ENCODE assay signal across 27 cellular contexts in the genomic region with DNA sequence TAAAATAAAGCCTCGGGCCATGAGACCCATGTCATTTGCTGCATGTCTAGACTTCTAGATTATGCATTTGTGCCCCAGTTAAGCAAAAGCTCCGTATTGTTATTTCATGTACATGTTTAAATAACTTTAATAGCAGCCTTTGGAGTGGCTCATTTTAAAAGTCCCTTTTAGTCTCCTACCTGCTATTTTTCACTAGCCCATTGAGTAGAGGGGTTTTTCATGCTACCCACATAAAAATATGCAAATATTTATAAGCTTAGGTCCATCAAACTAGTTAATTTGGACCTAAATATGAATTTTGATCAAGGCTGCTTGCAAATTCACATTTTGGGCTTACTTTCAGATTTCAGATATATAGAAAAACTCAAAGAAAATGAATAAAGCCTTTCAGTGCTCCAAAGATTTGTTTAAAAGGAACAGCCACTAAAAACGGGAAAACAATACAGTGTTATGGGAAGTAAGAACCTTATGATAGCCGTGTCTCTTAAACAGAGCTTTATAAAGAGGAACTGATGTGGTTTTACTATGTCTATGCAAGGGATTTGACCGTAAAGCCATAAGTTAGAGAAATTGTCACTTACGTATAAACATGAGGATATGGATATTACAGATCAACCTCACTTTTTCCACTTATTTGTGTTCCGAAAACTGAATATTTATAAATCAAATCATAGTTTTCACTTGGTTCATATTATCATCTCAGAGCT. TPM values are rescaled to one million over a fixed set of nuclear protein-coding genes. Genes with fewer than 3 reads are reported as not detected.
DNase-seq lines count a peak whose midpoint lies in the region; ATAC-seq, FAIRE-seq and TF ChIP-seq lines count a peak whose summit lies in the region.
"Had no signal": no experiment of that assay in that cellular context is flagged by ENCODE, and none has a peak within 500 bp of the region (broad histone marks: within the 10 kb centered on the region; RNA-seq: fewer than 3 reads in every experiment).

No MANE protein-coding gene starts in this region.

- H3K9me3 ChIP-seq in OCI-LY3 (ENCODE audit: insufficient read depth, low read length) (no peaks in the 10 kb centered on the region), esophagus muscularis mucosa (no peaks in the 10 kb centered on the region)

- ATAC-seq in stimulated activated memory B cell treated with anti-CD40 and anti-IgM and Interleukin-4, amounts not matched to agents 10 μg/mL and 1 μg/mL and 100 μg/mL, for 72 hours, result peak; percentile 63
- ATAC-seq in T-cell (replicated peaks in 1 of 4), result no peak
- ATAC-seq: foreskin keratinocyte, HepG2 had no signal

- WGBS in esophagus muscularis mucosa, result 84% methylated on average over 7 of the region's 7 CpGs

- H3K27ac ChIP-seq in OCI-LY3 (ENCODE audit: low read length), result no peak overlapping the region
- H3K27ac ChIP-seq in esophagus muscularis mucosa (replicated peaks in 1 of 4), result peak overlapping the region; percentile 23 to 64 (median 46)
- H3K27ac ChIP-seq: C4-2B, foreskin keratinocyte, VCaP had no signal

- no peaks in the 10 kb centered on the region for H3K79me2 ChIP-seq in OCI-LY3 (ENCODE audit: low read length)

- no peak for TF ChIP-seq POLR2A in esophagus muscularis mucosa (IDR thresholded peaks at IDR 0.05; ENCODE audit: low read depth)

- H4K20me1 ChIP-seq in OCI-LY3 (ENCODE audit: insufficient read depth, low read length), result peaks cover 5% of the 10 kb centered on the region; the same call in 1 of the 2 replicates

- H3K27me3 ChIP-seq in OCI-LY3 (ENCODE audit: low read depth, low read length) (peaks cover 4% of the 10 kb centered on the region; the same call in 1 of the 2 replicates), esophagus muscularis mucosa (no peaks in the 10 kb centered on the region)
- H3K27me3 ChIP-seq: foreskin keratinocyte had no signal

- no peak overlapping the region for H3K4me3 Mint-ChIP-seq in stimulated activated memory B cell treated with anti-CD40 and anti-IgM and Interleukin-4, amounts not matched to agents 10 μg/mL and 1 μg/mL and 100 μg/mL, for 72 hours
- no peak overlapping the region for H3K4me3 Mint-ChIP-seq in T-cell
- H3K4me3 Mint-ChIP-seq: activated naive CD8-positive, alpha-beta T cell treated with anti-CD3 and anti-CD28 coated beads, Interleukin-2, amount 10 ng/mL, durations not matched to agents 7 days and 5 days; stimulated activated naive CD8-positive, alpha-beta T cell treated with anti-CD3 and anti-CD28 coated beads, Interleukin-15, Interleukin-2, amounts not matched to agents 100 ng/mL and 50 ng/mL, for 24 hours had no signal

- peak overlapping the region; percentile 67 for H3K4me2 ChIP-seq in OCI-LY3 (ENCODE audit: low read length)
- H3K4me2 ChIP-seq: smooth muscle cell had no signal

- H3K27me3 Mint-ChIP-seq in stimulated activated memory B cell treated with anti-CD40 and anti-IgM and Interleukin-4, amounts not matched to agents 10 μg/mL and 1 μg/mL and 100 μg/mL, for 72 hours, result no peaks in the 10 kb centered on the region
- H3K27me3 Mint-ChIP-seq in T-cell, result no peaks in the 10 kb centered on the region
- H3K27me3 Mint-ChIP-seq: activated naive CD8-positive, alpha-beta T cell treated with anti-CD3 and anti-CD28 coated beads, Interleukin-2, amount 10 ng/mL, durations not matched to agents 7 days and 5 days; stimulated activated naive CD8-positive, alpha-beta T cell treated with anti-CD3 and anti-CD28 coated beads, Interleukin-15, Interleukin-2, amounts not matched to agents 100 ng/mL and 50 ng/mL, for 24 hours had no signal

- H3K27ac Mint-ChIP-seq in stimulated activated memory B cell treated with anti-CD40 and anti-IgM and Interleukin-4, amounts not matched to agents 10 μg/mL and 1 μg/mL and 100 μg/mL, for 72 hours, result peak overlapping the region; percentile 30
- H3K27ac Mint-ChIP-seq in T-cell, result no peak overlapping the region
- H3K27ac Mint-ChIP-seq: activated naive CD8-positive, alpha-beta T cell treated with anti-CD3 and anti-CD28 coated beads, Interleukin-2, amount 10 ng/mL, durations not matched to agents 7 days and 5 days; stimulated activated naive CD8-positive, alpha-beta T cell treated with anti-CD3 and anti-CD28 coated beads, Interleukin-15, Interleukin-2, amounts not matched to agents 100 ng/mL and 50 ng/mL, for 24 hours had no signal

- H3K4me1 ChIP-seq in OCI-LY3 (ENCODE audit: low read length), result peaks cover 13% of the 10 kb centered on the region
- peaks cover 12 to 50% (median 40%) of the 10 kb centered on the region in 4 donors for H3K4me1 ChIP-seq in esophagus muscularis mucosa
- H3K4me1 ChIP-seq: foreskin keratinocyte had no signal

- H3K4me3 ChIP-seq in OCI-LY3 (ENCODE audit: low read length) (peak overlapping the region; percentile 34), esophagus muscularis mucosa (no peak overlapping the region)
- H3K4me3 ChIP-seq: smooth muscle cell had no signal

- FAIRE-seq in GM19239 (lab: Jason Lieb, UNC) (peak; percentile 49), urothelium cell line (lab: Jason Lieb, UNC) (no peak)
- FAIRE-seq: D721Med, H54, HepG2, islet of Langerhans had no signal

- TF ChIP-seq EP300 in esophagus muscularis mucosa (IDR thresholded peaks at IDR 0.05), result no peak

- no peak overlapping the region for H3K9ac ChIP-seq in OCI-LY3 (ENCODE audit: low read length)

- TF ChIP-seq CTCF in OCI-LY3 (IDR thresholded peaks at IDR 0.05; ENCODE audit: low read depth, low read length) (no peak), esophagus muscularis mucosa (IDR thresholded peaks at IDR 0.05) (no peak)

- no peak overlapping the region for H2AFZ ChIP-seq in OCI-LY3 (ENCODE audit: low read depth, low read length)

- intact Hi-C loops in esophagus muscularis mucosa (cut with DNase I), result no loop called here

- H3K36me3 ChIP-seq in OCI-LY3 (replicated peaks; ENCODE audit: low read depth, low read length) (no peaks in the 10 kb centered on the region), esophagus muscularis mucosa (no peaks in the 10 kb centered on the region)

- POLR2A ChIA-PET in T-cell (lab: Charles Lee), result interaction anchor here in 1 of 2 donors (0.6 kb wide), 1 partner anchor 1632 kb away, joined by 7 read pairs; no protein-coding TSS in a partner anchor

- H3K4me1 Mint-ChIP-seq in stimulated activated memory B cell treated with anti-CD40 and anti-IgM and Interleukin-4, amounts not matched to agents 10 μg/mL and 1 μg/mL and 100 μg/mL, for 72 hours, result peaks cover 16% of the 10 kb centered on the region
- peaks cover 7 to 12% (median 8%) of the 10 kb centered on the region in 3 donors for H3K4me1 Mint-ChIP-seq in T-cell

- no peak for DNase-seq in GM19239 (ENCODE audit: insufficient read length, low spot score)
- no peak for DNase-seq in esophagus muscularis mucosa (ENCODE audit: extremely low spot score)
- DNase-seq in urothelium cell line (ENCODE audit: low spot score), result no peak
- DNase-seq in GM19238 (ENCODE audit: insufficient read length, low spot score), result no peak
- no peak for DNase-seq in HPDE6-E6E7 (ENCODE audit: extremely low spot score)
- no peak for DNase-seq in T-cell
- DNase-seq: ACHN; activated CD8-positive, alpha-beta memory T cell treated with anti-CD3 and anti-CD28 coated beads, Interleukin-2, amount 50 U/mL, for 48 hours; activated effector memory CD4-positive, alpha-beta T cell treated with Interleukin-2 at 50 U/mL for 16 hours; activated naive CD8-positive, alpha-beta T cell treated with anti-CD3 and anti-CD28 coated beads, Interleukin-2, amount 10 ng/mL, durations not matched to agents 7 days and 5 days; effector CD4-positive, alpha-beta T cell; foreskin keratinocyte; hypothalamus; NCI-H526 treated with DMSO at 0.1 percent for 48 hours; SHP77; stimulated activated CD4-positive, alpha-beta T cell treated with anti-CD3 and anti-CD28 coated beads, Interleukin-4, amount 100 ng/mL, for 24 hours; trophoblast cell had no signal

- H3K36me3 Mint-ChIP-seq in stimulated activated memory B cell treated with anti-CD40 and anti-IgM and Interleukin-4, amounts not matched to agents 10 μg/mL and 1 μg/mL and 100 μg/mL, for 72 hours, result peaks cover 4% of the 10 kb centered on the region
- H3K36me3 Mint-ChIP-seq in T-cell, result peaks cover 19% of the 10 kb centered on the region

- no peaks in the 10 kb centered on the region for H3K9me3 Mint-ChIP-seq in stimulated activated memory B cell treated with anti-CD40 and anti-IgM and Interleukin-4, amounts not matched to agents 10 μg/mL and 1 μg/mL and 100 μg/mL, for 72 hours
- no peaks in the 10 kb centered on the region for H3K9me3 Mint-ChIP-seq in T-cell
- H3K9me3 Mint-ChIP-seq: stimulated activated naive CD8-positive, alpha-beta T cell treated with anti-CD3 and anti-CD28 coated beads, Interleukin-15, Interleukin-2, amounts not matched to agents 100 ng/mL and 50 ng/mL, for 24 hours had no signal

- CTCF ChIA-PET in T-cell (lab: Charles Lee), result interaction anchor here in 1 of 2 donors (0.6 to 0.9 kb wide), 2 partner anchors 28 to 170 kb away, joined by 3 read pairs; no protein-coding TSS in a partner anchor

RNA-seq across cellular contexts. Expression of a gene that starts 30.0 kb away (rescaled TPM):
- total RNA-seq in esophagus muscularis mucosa, result 100 to 1,000 TPM; 120 to 134 (median 127) TPM
- total RNA-seq in T-cell, result under 1 TPM in 4 of 5 donors, not detected in 1; 0.10 to 0.38 (median 0.27) TPM

Comparison
In these comparisons a context has a peak if more than half of its experiments do, and no peak if none do; other contexts are left out.
1. RNA of a gene that starts 30.0 kb away (total RNA-seq): 120 to 134 TPM in esophagus muscularis mucosa; 0.10 to 0.38 TPM in T-cell; every median in the first group is over 10 times any median in the second.